In genomic region chr5:121870489-121870888, GRCh38 we compare ENCODE assay signal across 10 cellular contexts. TPM values are rescaled to one million over a fixed set of nuclear protein-coding genes. Genes with fewer than 3 reads are reported as not detected.
DNase-seq lines count a peak whose midpoint lies in the region; ATAC-seq and TF ChIP-seq lines count a peak whose summit lies in the region.
"Had no signal": no experiment of that assay in that cellular context is flagged by ENCODE, and none has a peak within 500 bp of the region (broad histone marks: within the 10 kb centered on the region; RNA-seq: fewer than 3 reads in every experiment).

No MANE protein-coding gene starts in this region.

- no peaks in the 10 kb centered on the region for H3K27me3 ChIP-seq in MM.1S (replicated peaks; ENCODE audit: insufficient read depth, low read length)

- in situ Hi-C loops in G401 (cut with HindIII; ENCODE audit: low sequenced_read_pairs): no loop called here

- H3K4me3 Mint-ChIP-seq in nephron: no peak overlapping the region
- no peak overlapping the region for H3K4me3 Mint-ChIP-seq in activated CD4-positive, alpha-beta memory T cell treated with anti-CD3 and anti-CD28 coated beads, Interleukin-2, amount 10 ng/mL, durations not matched to agents 7 days and 5 days
- H3K4me3 Mint-ChIP-seq: natural killer cell treated with Interleukin-12 subunit alpha and Interleukin-12 subunit beta and Interleukin-15 and Interleukin-18, amount 100 ng/mL, for 72 hours had no signal

- no peaks in the 10 kb centered on the region for H3K36me3 Mint-ChIP-seq in nephron (ENCODE audit: low read depth)
- H3K36me3 Mint-ChIP-seq in activated CD4-positive, alpha-beta memory T cell treated with anti-CD3 and anti-CD28 coated beads, Interleukin-2, amount 10 ng/mL, durations not matched to agents 7 days and 5 days (ENCODE audit: low read depth): no peaks in the 10 kb centered on the region
- H3K36me3 Mint-ChIP-seq: natural killer cell treated with Interleukin-12 subunit alpha and Interleukin-12 subunit beta and Interleukin-15 and Interleukin-18, amount 100 ng/mL, for 72 hours had no signal

- no peak overlapping the region for H3K27ac ChIP-seq in MM.1S (ENCODE audit: low read length)
- H3K27ac ChIP-seq: thoracic aorta had no signal

- no peaks in the 10 kb centered on the region for H3K9me3 Mint-ChIP-seq in nephron
- H3K9me3 Mint-ChIP-seq in activated CD4-positive, alpha-beta memory T cell treated with anti-CD3 and anti-CD28 coated beads, Interleukin-2, amount 10 ng/mL, durations not matched to agents 7 days and 5 days: no peaks in the 10 kb centered on the region

- H3K4me2 ChIP-seq in MM.1S (ENCODE audit: low read depth, low read length): no peak overlapping the region

- no peaks in the 10 kb centered on the region for H3K9me3 ChIP-seq in MM.1S (replicated peaks; ENCODE audit: insufficient read depth, low read length)
- H3K9me3 ChIP-seq: thoracic aorta had no signal

- H4K20me1 ChIP-seq in MM.1S (ENCODE audit: insufficient read depth, low read length): no peaks in the 10 kb centered on the region

- H3K27me3 Mint-ChIP-seq in nephron (ENCODE audit: low read depth): peaks cover 4% of the 10 kb centered on the region
- no peaks in the 10 kb centered on the region for H3K27me3 Mint-ChIP-seq in activated CD4-positive, alpha-beta memory T cell treated with anti-CD3 and anti-CD28 coated beads, Interleukin-2, amount 10 ng/mL, durations not matched to agents 7 days and 5 days
- H3K27me3 Mint-ChIP-seq: natural killer cell treated with Interleukin-12 subunit alpha and Interleukin-12 subunit beta and Interleukin-15 and Interleukin-18, amount 100 ng/mL, for 72 hours had no signal

- H3K4me1 Mint-ChIP-seq in nephron: peaks cover 11% of the 10 kb centered on the region
- H3K4me1 Mint-ChIP-seq in activated CD4-positive, alpha-beta memory T cell treated with anti-CD3 and anti-CD28 coated beads, Interleukin-2, amount 10 ng/mL, durations not matched to agents 7 days and 5 days: no peaks in the 10 kb centered on the region

- H2AFZ ChIP-seq in MM.1S (ENCODE audit: low read length): no peak overlapping the region

- CTCF ChIA-PET in activated CD4-positive, alpha-beta memory T cell treated with anti-CD3 and anti-CD28 coated beads, Interleukin-2, amount 10 ng/mL, durations not matched to agents 7 days and 5 days (lab: Charles Lee): no interaction called here

- no peaks in the 10 kb centered on the region for H3K4me1 ChIP-seq in MM.1S (ENCODE audit: low read length)

- no peaks in the 10 kb centered on the region for H3F3A ChIP-seq in MM.1S (ENCODE audit: insufficient read depth, low read length)

- H3K79me2 ChIP-seq in MM.1S (ENCODE audit: low read length): no peaks in the 10 kb centered on the region

- H3K9ac ChIP-seq in MM.1S (ENCODE audit: low read length): no peak overlapping the region

- no peaks in the 10 kb centered on the region for H3K36me3 ChIP-seq in MM.1S (replicated peaks; ENCODE audit: insufficient read depth, low read length)
- H3K36me3 ChIP-seq: thoracic aorta had no signal

- TF ChIP-seq CTCF in MM.1S (IDR thresholded peaks at IDR 0.05; ENCODE audit: low read length) (0 out of 2 replicates have a peak, but pooled peaks have one; percentile 8), nephron (IDR thresholded peaks at IDR 0.05; ENCODE audit: unreplicated experiment in 3 of 3) (peak; percentile 19 to 30 (median 23))

- ATAC-seq in GM19452 (IDR thresholded peaks at IDR 0.05; ENCODE audit: unreplicated experiment): no peak
- ATAC-seq: natural killer cell treated with Interleukin-12 subunit alpha and Interleukin-12 subunit beta and Interleukin-15 and Interleukin-18, amount 100 ng/mL, for 72 hours had no signal

- no peak overlapping the region for H3K27ac Mint-ChIP-seq in nephron
- no peak overlapping the region for H3K27ac Mint-ChIP-seq in activated CD4-positive, alpha-beta memory T cell treated with anti-CD3 and anti-CD28 coated beads, Interleukin-2, amount 10 ng/mL, durations not matched to agents 7 days and 5 days
- H3K27ac Mint-ChIP-seq: natural killer cell treated with Interleukin-12 subunit alpha and Interleukin-12 subunit beta and Interleukin-15 and Interleukin-18, amount 100 ng/mL, for 72 hours had no signal

- POLR2A ChIA-PET in activated CD4-positive, alpha-beta memory T cell treated with anti-CD3 and anti-CD28 coated beads, Interleukin-2, amount 10 ng/mL, durations not matched to agents 7 days and 5 days (lab: Charles Lee): no interaction called here

- DNase-seq in G401 (ENCODE audit: low spot score) (peak; percentile 9), MM.1S (no peak), brain pericyte (ENCODE audit: low read depth, low spot score) (peak; percentile 4), HuH-7 (ENCODE audit: low spot score) (no peak)
- no peak for DNase-seq in activated CD4-positive, alpha-beta memory T cell treated with anti-CD3 and anti-CD28 coated beads, Interleukin-2, amount 10 ng/mL, durations not matched to agents 7 days and 5 days
- DNase-seq: stimulated activated CD4-positive, alpha-beta T cell treated with anti-CD3 and anti-CD28 coated beads, Interleukin-2, amount 100 ng/mL, for 48 hours had no signal

- H3K9me2 ChIP-seq in MM.1S (replicated peaks; ENCODE audit: insufficient read depth, low read length): no peaks in the 10 kb centered on the region

- H3K4me3 ChIP-seq in MM.1S (ENCODE audit: low read length): no peak overlapping the region
- H3K4me3 ChIP-seq: thoracic aorta had no signal

RNA-seq across cellular contexts. Expression of gene FTMT, which starts 18.8 kb away (rescaled TPM):
- not detected in 2 replicates for total RNA-seq in G401 (2014; rRNA removed; shearing (Covaris generic))
- not detected for total RNA-seq in activated CD4-positive, alpha-beta memory T cell treated with anti-CD3 and anti-CD28 coated beads, Interleukin-2, amount 10 ng/mL, durations not matched to agents 7 days and 5 days
- total RNA-seq: natural killer cell treated with Interleukin-12 subunit alpha and Interleukin-12 subunit beta and Interleukin-15 and Interleukin-18, amount 100 ng/mL, for 72 hours; thoracic aorta had no signal

Comparison
In these comparisons a context has a peak if more than half of its experiments do, and no peak if none do; other contexts are left out.
1. DNase-seq: peak in G401 (single experiment) and brain pericyte (single experiment); none in MM.1S (single experiment), HuH-7 (single experiment) and activated CD4-positive, alpha-beta memory T cell treated with anti-CD3 and anti-CD28 coated beads, Interleukin-2, amount 10 ng/mL, durations not matched to agents 7 days and 5 days (single experiment).